In genomic region chr4:128917781-128918180, GRCh38 we compare ENCODE assay signal across 11 cellular contexts.
DNase-seq lines count a peak whose midpoint lies in the region; ATAC-seq and TF ChIP-seq lines count a peak whose summit lies in the region.
"Had no signal": no experiment of that assay in that cellular context is flagged by ENCODE, and none has a peak within 500 bp of the region (broad histone marks: within the 10 kb centered on the region; RNA-seq: fewer than 3 reads in every experiment).

No MANE protein-coding gene starts in this region.

- no peaks in the 10 kb centered on the region for H3K9me3 ChIP-seq in A673 (ENCODE audit: low read depth, low read length, poor library complexity, severe bottlenecking)
- H3K9me3 ChIP-seq: SJSA1 had no signal

- BruUV-seq in A673 (replicated peaks; lab: Mats Ljungman, UMichigan) = no TSS peak

- POLR2A ChIA-PET in A673 (lab: Charles Lee; ENCODE audit: low non-redundant PET) = no interaction called here

- H3K9me3 Mint-ChIP-seq in naive B cell = no peaks in the 10 kb centered on the region
- H3K9me3 Mint-ChIP-seq in activated T-cell treated with anti-CD3 and anti-CD28 coated beads, Interleukin-2, amount 50 U/mL, for 4 hours = no peaks in the 10 kb centered on the region
- H3K9me3 Mint-ChIP-seq: activated naive CD4-positive, alpha-beta T cell treated with anti-CD3 and anti-CD28 coated beads, Interleukin-2, amount 10 ng/mL, durations not matched to agents 7 days and 5 days had no signal

- peak overlapping the region in 3 of 8 donors; percentile 9 to 22 (median 18) for H3K4me3 Mint-ChIP-seq in naive B cell
- no peak overlapping the region for H3K4me3 Mint-ChIP-seq in activated T-cell treated with anti-CD3 and anti-CD28 coated beads, Interleukin-2, amount 50 U/mL, for 4 hours
- H3K4me3 Mint-ChIP-seq: activated naive CD4-positive, alpha-beta T cell treated with anti-CD3 and anti-CD28 coated beads, Interleukin-2, amount 10 ng/mL, durations not matched to agents 7 days and 5 days had no signal

- H3K27ac Mint-ChIP-seq in naive B cell = peak overlapping the region; percentile 6 to 97 (median 80)
- H3K27ac Mint-ChIP-seq: activated naive CD4-positive, alpha-beta T cell treated with anti-CD3 and anti-CD28 coated beads, Interleukin-2, amount 10 ng/mL, durations not matched to agents 7 days and 5 days had no signal

- DNase-seq in naive B cell (peak; percentile 48), A673 (ENCODE audit: low spot score) (no peak), NCI-H1092 treated with DMSO at 0.1 percent for 48 hours (lab: John Stamatoyannopoulos, UW) (no peak)
- DNase-seq in activated T-cell treated with anti-CD3 and anti-CD28 coated beads, Interleukin-2, amount 50 U/mL, for 4 hours = no peak
- no peak for DNase-seq in activated CD8-positive, alpha-beta memory T cell treated with anti-CD3 and anti-CD28 coated beads for 24 hours
- DNase-seq: activated naive CD4-positive, alpha-beta T cell treated with anti-CD3 and anti-CD28 coated beads, Interleukin-2, amount 10 ng/mL, durations not matched to agents 7 days and 5 days had no signal

- no peak for TF ChIP-seq CTCF in A673 (conservative IDR thresholded peaks at IDR 0.05; ENCODE audit: low read depth, low read length)

- H3K36me3 Mint-ChIP-seq in naive B cell = no peaks in the 10 kb centered on the region
- peaks cover 19% of the 10 kb centered on the region for H3K36me3 Mint-ChIP-seq in activated T-cell treated with anti-CD3 and anti-CD28 coated beads, Interleukin-2, amount 50 U/mL, for 4 hours (ENCODE audit: insufficient read depth)

- no peaks in the 10 kb centered on the region for H3K27me3 Mint-ChIP-seq in naive B cell
- no peaks in the 10 kb centered on the region for H3K27me3 Mint-ChIP-seq in activated T-cell treated with anti-CD3 and anti-CD28 coated beads, Interleukin-2, amount 50 U/mL, for 4 hours (ENCODE audit: low read depth)
- H3K27me3 Mint-ChIP-seq: activated naive CD4-positive, alpha-beta T cell treated with anti-CD3 and anti-CD28 coated beads, Interleukin-2, amount 10 ng/mL, durations not matched to agents 7 days and 5 days had no signal

- no peak overlapping the region for H3K4me3 ChIP-seq in A673 (ENCODE audit: low read depth, low read length, poor library complexity, severe bottlenecking)
- H3K4me3 ChIP-seq: SJSA1 had no signal

- no peaks in the 10 kb centered on the region for H3K27me3 ChIP-seq in A673 (replicated peaks; ENCODE audit: insufficient read depth, low read depth, low read length, poor library complexity)
- H3K27me3 ChIP-seq: SJSA1 had no signal

- ATAC-seq in GM18520 (IDR thresholded peaks at IDR 0.05; ENCODE audit: unreplicated experiment) (peak; percentile 89), GM21529 (IDR thresholded peaks at IDR 0.05; ENCODE audit: unreplicated experiment) (peak; percentile 81), HG03432 (IDR thresholded peaks at IDR 0.05; ENCODE audit: unreplicated experiment) (peak; percentile 78), naive B cell (ENCODE audit: low read depth in 2 of 2) (peak; percentile 48 to 60)
- ATAC-seq in activated T-cell treated with anti-CD3 and anti-CD28 coated beads, Interleukin-2, amount 50 U/mL, for 4 hours = no peak

- H3K36me3 ChIP-seq in A673 (ENCODE audit: insufficient read depth, low read length, poor library complexity, severe bottlenecking) = no peaks in the 10 kb centered on the region
- H3K36me3 ChIP-seq: SJSA1 had no signal

- CTCF ChIA-PET in A673 (lab: Charles Lee) = no interaction called here

- intact Hi-C loops in A673 (cut with micrococcal nuclease; ENCODE audit: unreplicated experiment) = no loop called here

- H3K4me1 Mint-ChIP-seq in naive B cell = peaks cover 13 to 26% (median 26%) of the 10 kb centered on the region in 3 donors
- peaks cover 28% of the 10 kb centered on the region for H3K4me1 Mint-ChIP-seq in activated T-cell treated with anti-CD3 and anti-CD28 coated beads, Interleukin-2, amount 50 U/mL, for 4 hours (ENCODE audit: low read depth)

- H3K4me1 ChIP-seq in A673 (ENCODE audit: insufficient read depth, low read length, poor library complexity, severe bottlenecking) = no peaks in the 10 kb centered on the region
- H3K4me1 ChIP-seq: SJSA1 had no signal

- no peak overlapping the region for H3K27ac ChIP-seq in A673 (ENCODE audit: low read depth, low read length, poor library complexity, severe bottlenecking)
- H3K27ac ChIP-seq: epithelial cell of prostate, SJSA1 had no signal

Comparison
In these comparisons a context has a peak if more than half of its experiments do, and no peak if none do; other contexts are left out.
1. ATAC-seq: peak in GM18520 (single experiment), GM21529 (single experiment), HG03432 (single experiment) and naive B cell (2 of 2); none in activated T-cell treated with anti-CD3 and anti-CD28 coated beads, Interleukin-2, amount 50 U/mL, for 4 hours (0 of 2).